In the genomic region with DNA sequence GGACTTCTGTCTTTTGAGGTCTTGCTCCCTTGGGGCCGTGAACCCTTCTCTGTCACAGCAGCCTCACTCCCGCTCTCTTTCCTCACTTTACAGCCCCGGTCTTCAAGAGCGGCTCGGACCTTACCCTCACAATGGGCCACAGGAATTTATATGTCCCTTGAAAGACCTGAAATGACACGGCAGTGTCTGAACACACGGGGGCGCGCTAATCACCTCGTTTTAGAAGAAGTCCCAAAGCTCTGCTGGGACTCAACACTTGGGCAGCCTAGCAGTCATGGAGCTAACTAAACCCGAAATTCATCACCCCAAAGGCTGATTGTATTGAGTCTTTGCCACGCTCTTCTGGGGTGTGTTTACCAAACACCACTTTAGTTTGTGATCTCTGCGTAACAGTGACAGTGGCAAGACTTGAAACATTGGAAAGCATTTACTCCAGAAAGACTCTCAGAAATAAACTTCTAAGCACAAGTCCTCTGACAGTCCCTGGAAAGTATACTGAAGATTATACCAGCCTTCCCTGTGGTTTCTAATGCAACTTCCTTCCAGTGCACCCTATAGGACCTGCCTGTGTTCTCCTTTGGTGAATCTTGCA, we compare ENCODE assay signal across 8 cellular contexts. TPM values are rescaled to one million over a fixed set of nuclear protein-coding genes. Genes with fewer than 3 reads are reported as not detected.
DNase-seq lines count a peak whose midpoint lies in the region; ATAC-seq and TF ChIP-seq lines count a peak whose summit lies in the region.

No MANE protein-coding gene starts in this region.

- TF ChIP-seq CTCF in fibroblast of mammary gland (conservative IDR thresholded peaks at IDR 0.05; ENCODE audit: control insufficient read depth, insufficient read depth, low read depth, low read length) = peak; percentile 71
- peak; percentile 74 for TF ChIP-seq CTCF in neural crest cell (conservative IDR thresholded peaks at IDR 0.05)
- peak; percentile 36 to 41 for TF ChIP-seq CTCF in tibial artery (IDR thresholded peaks at IDR 0.05)

- intact Hi-C loops in tibial artery (cut with DNase I; ENCODE audit: low total_unique reads) = no loop called here

- ATAC-seq in GM18868 (IDR thresholded peaks at IDR 0.05; ENCODE audit: unreplicated experiment) = peak; percentile 64
- no peak for ATAC-seq in GM18858 (IDR thresholded peaks at IDR 0.05; ENCODE audit: unreplicated experiment)

- no peak overlapping the region for H3K27ac Mint-ChIP-seq in neural crest cell (ENCODE audit: unreplicated experiment)

- peaks cover 22% of the 10 kb centered on the region for H3K27me3 Mint-ChIP-seq in neural crest cell (ENCODE audit: low read depth)

- peaks cover 3% of the 10 kb centered on the region for H3K4me1 Mint-ChIP-seq in neural crest cell

- H3K4me3 Mint-ChIP-seq in neural crest cell = no peak overlapping the region

- H3K36me3 Mint-ChIP-seq in neural crest cell (ENCODE audit: low read depth) = no peaks in the 10 kb centered on the region

- DNase-seq in AG20443 (ENCODE audit: low spot score) (peak; percentile 77), NCI-H1694 (lab: John Stamatoyannopoulos, UW) (peak; percentile 66), fibroblast of mammary gland (ENCODE audit: low read depth) (peak; percentile 67), neural crest cell (ENCODE audit: low read depth, low spot score) (peak; percentile 70), tibial artery (peak; percentile 58 to 73)
- DNase-seq in activated CD4-positive, alpha-beta T cell treated with anti-CD3 and anti-CD28 coated beads, Interleukin-2, amount 50 U/mL, for 1 hour = peak; percentile 9

- no peak overlapping the region for H3K27ac ChIP-seq in tibial artery

- no peak overlapping the region for H3K4me3 ChIP-seq in fibroblast of mammary gland (ENCODE audit: control insufficient read depth, low read depth, low read length)
- no peak overlapping the region for H3K4me3 ChIP-seq in tibial artery

- H3K36me3 ChIP-seq in tibial artery = no peaks in the 10 kb centered on the region

- H3K9me3 Mint-ChIP-seq in neural crest cell = peaks cover 4% of the 10 kb centered on the region

- H3K9me3 ChIP-seq in tibial artery = no peaks in the 10 kb centered on the region

- no peaks in the 10 kb centered on the region for H3K27me3 ChIP-seq in tibial artery

- no peaks in the 10 kb centered on the region for H3K4me1 ChIP-seq in tibial artery

RNA-seq across cellular contexts. Expression of gene SERPINA11, which starts 29.0 kb away (rescaled TPM):
- total RNA-seq in neural crest cell = not detected in 2 replicates

RNA-seq across cellular contexts. Expression of gene SERPINA1, which starts 35.2 kb away (rescaled TPM):
- not detected in 2 replicates for total RNA-seq in neural crest cell

RNA-seq across cellular contexts. Expression of gene SERPINA9, which starts 52.4 kb away (rescaled TPM):
- not detected in 2 replicates for total RNA-seq in neural crest cell

RNA-seq across cellular contexts. Expression of gene SERPINA2, which starts 57.1 kb away (rescaled TPM):
- not detected in 2 replicates for total RNA-seq in neural crest cell

Comparison
In these comparisons a context has a peak if more than half of its experiments do, and no peak if none do; other contexts are left out.
1. DNase-seq: peak in every context shown above with its lines; median percentile 77 in AG20443; 70 in neural crest cell; 67 in fibroblast of mammary gland; 66 in NCI-H1694; 66 in tibial artery; 9 in activated CD4-positive, alpha-beta T cell treated with anti-CD3 and anti-CD28 coated beads, Interleukin-2, amount 50 U/mL, for 1 hour.